ENCODE assay signal across 29 cellular contexts in the genomic region with DNA sequence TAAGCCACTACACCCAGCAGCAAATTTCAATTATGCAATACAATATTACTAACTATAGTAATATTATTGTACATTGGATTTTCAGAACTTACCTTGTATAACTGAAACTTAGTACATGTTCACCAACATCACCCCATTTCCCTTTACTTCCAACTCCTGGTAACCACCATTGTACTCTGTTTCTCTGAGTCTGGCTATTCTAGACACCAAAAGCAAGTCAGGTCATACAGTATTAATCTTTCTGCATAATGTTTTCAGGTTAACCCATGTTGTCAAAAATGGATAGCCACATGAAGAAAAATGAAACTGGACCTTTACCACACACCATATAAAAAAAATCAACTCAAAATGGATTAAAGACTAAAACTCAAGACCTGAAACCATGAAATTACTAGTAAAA.
"Had no signal": no experiment of that assay in that cellular context is flagged by ENCODE, and none has a peak within 500 bp of the region (broad histone marks: within the 10 kb centered on the region; RNA-seq: fewer than 3 reads in every experiment).

No MANE protein-coding gene starts in this region.

- H3K27me3 Mint-ChIP-seq: dendritic cell treated with granulocyte-macrophage colony-stimulating factor and Interleukin-4, amounts not matched to agents 40 ng/mL and 50 ng/mL, for 4 days; effector memory CD8-positive, alpha-beta T cell had no signal

- H3K4me3 ChIP-seq: colonic mucosa, coronary artery, dorsolateral prefrontal cortex, esophagus muscularis mucosa, esophagus squamous epithelium, gastrocnemius medialis, gastroesophageal sphincter, heart left ventricle, heart right ventricle had no signal

- ATAC-seq: effector memory CD8-positive, alpha-beta T cell; esophagus mucosa; foreskin keratinocyte; gastrocnemius medialis; gastroesophageal sphincter; heart left ventricle; heart right ventricle had no signal

- H3K27ac ChIP-seq: colonic mucosa, coronary artery, dorsolateral prefrontal cortex, epithelial cell of prostate, esophagus muscularis mucosa, esophagus squamous epithelium, foreskin keratinocyte, gastrocnemius medialis, gastroesophageal sphincter, heart left ventricle, heart right ventricle had no signal

- H3K27me3 ChIP-seq: colonic mucosa, esophagus muscularis mucosa, esophagus squamous epithelium, foreskin keratinocyte, gastrocnemius medialis, gastroesophageal sphincter, heart left ventricle, heart right ventricle had no signal

- H3K4me1 Mint-ChIP-seq: endodermal cell had no signal

- H3K36me3 ChIP-seq: colonic mucosa, esophagus muscularis mucosa, esophagus squamous epithelium, gastrocnemius medialis, gastroesophageal sphincter, heart left ventricle, heart right ventricle had no signal

- FAIRE-seq: colon, endometrium, endothelial cell of umbilical vein, frontal cortex had no signal

- H3K4me1 ChIP-seq: colonic mucosa, esophagus muscularis mucosa, esophagus squamous epithelium, foreskin keratinocyte, gastrocnemius medialis, gastroesophageal sphincter, heart left ventricle, heart right ventricle had no signal

- H3K9me3 Mint-ChIP-seq: endodermal cell had no signal

- DNase-seq: colonic mucosa; cortex of kidney; dermis blood vessel endothelial cell; dorsolateral prefrontal cortex; effector CD4-positive, alpha-beta T cell; effector CD8-positive, alpha-beta T cell; effector memory CD4-positive, alpha-beta T cell; effector memory CD8-positive, alpha-beta T cell; endodermal cell; erythroblast; esophagus squamous epithelium; foreskin fibroblast; foreskin keratinocyte; foreskin melanocyte; gastrocnemius medialis; glutamatergic neuron; head of caudate nucleus; heart left ventricle; heart right ventricle had no signal

- H3K9me3 ChIP-seq: colonic mucosa, esophagus muscularis mucosa, esophagus squamous epithelium, gastrocnemius medialis, gastroesophageal sphincter, heart left ventricle, heart right ventricle had no signal

- H3K4me3 Mint-ChIP-seq: dendritic cell treated with granulocyte-macrophage colony-stimulating factor and Interleukin-4, amounts not matched to agents 40 ng/mL and 50 ng/mL, for 4 days; effector memory CD8-positive, alpha-beta T cell; endodermal cell had no signal
